36 cellular contexts compared by ENCODE assay signal in the genomic region with DNA sequence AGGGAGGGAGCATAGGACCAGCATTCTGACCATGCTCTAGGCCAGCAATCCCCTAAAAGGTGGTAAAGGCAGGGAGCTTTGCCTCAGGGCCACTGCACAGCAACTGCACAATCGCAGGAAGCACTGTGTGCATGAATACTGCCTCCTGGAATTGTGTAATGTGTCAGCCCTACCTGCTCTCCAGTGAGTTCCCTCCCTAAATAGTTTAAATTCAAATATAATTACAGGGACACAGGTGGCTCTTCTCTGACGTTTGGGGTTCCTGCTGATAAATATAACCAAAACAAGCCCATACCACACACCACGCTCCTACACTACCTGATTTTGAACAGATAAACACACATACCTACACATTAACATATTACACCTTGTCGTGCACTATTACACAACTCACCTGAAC. TPM values are rescaled to one million over a fixed set of nuclear protein-coding genes. Genes with fewer than 3 reads are reported as not detected.
"Had no signal": no experiment of that assay in that cellular context is flagged by ENCODE, and none has a peak within 500 bp of the region (broad histone marks: within the 10 kb centered on the region; RNA-seq: fewer than 3 reads in every experiment).

No MANE protein-coding gene starts in this region.

- DNase-seq: activated B cell treated with CpG ODN at 0.5 μM for 24 hours; activated CD4-positive, alpha-beta memory T cell treated with anti-CD3 and anti-CD28 coated beads, Interleukin-2, amount 10 ng/mL, durations not matched to agents 7 days and 5 days; activated CD4-positive, alpha-beta T cell treated with anti-CD3 and anti-CD28 coated beads for 48 hours; activated CD4-positive, CD25-positive, alpha-beta regulatory T cell treated with anti-CD3 and anti-CD28 coated beads, Interleukin-2, amount 50 U/mL, for 72 hours; activated effector memory CD4-positive, alpha-beta T cell treated with anti-CD3 and anti-CD28 coated beads, Interleukin-2, amount 50 U/mL, for 16 hours; activated naive CD4-positive, alpha-beta T cell; activated naive CD4-positive, alpha-beta T cell treated with anti-CD3 and anti-CD28 coated beads, Interleukin-2, amount 50 U/mL, for 16 hours; activated naive CD8-positive, alpha-beta T cell treated with anti-CD3 and anti-CD28 coated beads, Interleukin-2, amount 10 ng/mL, durations not matched to agents 7 days and 5 days; activated T-cell treated with anti-CD3 and anti-CD28 coated beads, Interleukin-2, amount 50 U/mL, for 1 hour; activated T-cell treated with anti-CD3 and anti-CD28 coated beads, Interleukin-2, amount 50 U/mL, for 72 hours; amygdala; caudate nucleus; Karpas-422; KBM-7; MG63; NCI-H1092; NCI-H1436 treated with DMSO at 0.1 percent for 48 hours; NCI-H1694 treated with DMSO at 0.1 percent for 48 hours; NCI-H2029; NCI-H2107; NCI-H2171; NCI-H510A; NCI-H526; NCI-H748 treated with DMSO at 0.1 percent for 48 hours; NK-92 treated with Interleukin-12 subunit alpha and Interleukin-12 subunit beta, amount 100 ng/mL, for 24 hours; PC-3; Right ventricle myocardium superior; SW 1271; T-helper 1 cell; T-helper 2 cell; T-helper 9 cell had no signal

- H3K4me1 Mint-ChIP-seq: activated B cell treated with CpG ODN at 0.5 μM for 24 hours; activated T-helper 17 cell treated with anti-CD3 and anti-CD28 coated beads, Interleukin-2, amount 50 U/mL, for 72 hours had no signal

- H3K27ac Mint-ChIP-seq: activated B cell treated with CpG ODN at 0.5 μM for 24 hours; activated CD4-positive, alpha-beta memory T cell treated with anti-CD3 and anti-CD28 coated beads, Interleukin-2, amount 10 ng/mL, durations not matched to agents 7 days and 5 days; activated T-cell treated with anti-CD3 and anti-CD28 coated beads, Interleukin-2, amount 50 U/mL, for 72 hours; activated T-helper 17 cell treated with anti-CD3 and anti-CD28 coated beads, Interleukin-2, amount 50 U/mL, for 72 hours had no signal

- H3K9me3 ChIP-seq: ascending aorta, MG63 had no signal

- H3K27me3 ChIP-seq: ascending aorta, MG63 had no signal

- H3K9me3 Mint-ChIP-seq: activated B cell treated with CpG ODN at 0.5 μM for 24 hours; activated CD4-positive, alpha-beta memory T cell treated with anti-CD3 and anti-CD28 coated beads, Interleukin-2, amount 10 ng/mL, durations not matched to agents 7 days and 5 days; activated naive CD8-positive, alpha-beta T cell treated with anti-CD3 and anti-CD28 coated beads, Interleukin-2, amount 10 ng/mL, durations not matched to agents 7 days and 5 days; activated T-cell treated with anti-CD3 and anti-CD28 coated beads, Interleukin-2, amount 50 U/mL, for 72 hours; activated T-helper 17 cell treated with anti-CD3 and anti-CD28 coated beads, Interleukin-2, amount 50 U/mL, for 72 hours; IgD-negative memory B cell had no signal

- H3K27ac ChIP-seq: ascending aorta, VCaP had no signal

- H3K27me3 Mint-ChIP-seq: activated B cell treated with CpG ODN at 0.5 μM for 24 hours; activated CD4-positive, alpha-beta memory T cell treated with anti-CD3 and anti-CD28 coated beads, Interleukin-2, amount 10 ng/mL, durations not matched to agents 7 days and 5 days; activated naive CD8-positive, alpha-beta T cell treated with anti-CD3 and anti-CD28 coated beads, Interleukin-2, amount 10 ng/mL, durations not matched to agents 7 days and 5 days; activated T-helper 17 cell treated with anti-CD3 and anti-CD28 coated beads, Interleukin-2, amount 50 U/mL, for 72 hours; IgD-negative memory B cell had no signal

- H3K4me1 ChIP-seq: ascending aorta had no signal

- ATAC-seq: activated T-cell treated with anti-CD3 and anti-CD28 coated beads, Interleukin-2, amount 50 U/mL, for 72 hours; activated T-helper 17 cell treated with anti-CD3 and anti-CD28 coated beads, Interleukin-2, amount 50 U/mL, for 72 hours; PC-3 had no signal

- H3K4me3 Mint-ChIP-seq: activated B cell treated with CpG ODN at 0.5 μM for 24 hours; activated CD4-positive, alpha-beta memory T cell treated with anti-CD3 and anti-CD28 coated beads, Interleukin-2, amount 10 ng/mL, durations not matched to agents 7 days and 5 days; activated naive CD8-positive, alpha-beta T cell treated with anti-CD3 and anti-CD28 coated beads, Interleukin-2, amount 10 ng/mL, durations not matched to agents 7 days and 5 days; activated T-cell treated with anti-CD3 and anti-CD28 coated beads, Interleukin-2, amount 50 U/mL, for 72 hours; activated T-helper 17 cell treated with anti-CD3 and anti-CD28 coated beads, Interleukin-2, amount 50 U/mL, for 72 hours had no signal

- H3K4me3 ChIP-seq: ascending aorta, MG63 had no signal

RNA-seq across cellular contexts. Expression of a gene that starts 15.5 kb away (rescaled TPM):
- total RNA-seq: activated B cell treated with CpG ODN at 0.5 μM for 24 hours; activated CD4-positive, alpha-beta memory T cell treated with anti-CD3 and anti-CD28 coated beads, Interleukin-2, amount 10 ng/mL, durations not matched to agents 7 days and 5 days; activated CD8-positive, alpha-beta memory T cell treated with anti-CD3 and anti-CD28 coated beads for 36 hours; activated naive CD8-positive, alpha-beta T cell treated with anti-CD3 and anti-CD28 coated beads, Interleukin-2, amount 10 ng/mL, durations not matched to agents 7 days and 5 days; activated T-cell treated with anti-CD3 and anti-CD28 coated beads, Interleukin-2, amount 50 U/mL, for 72 hours; activated T-helper 17 cell treated with anti-CD3 and anti-CD28 coated beads, Interleukin-2, amount 50 U/mL, for 72 hours; ascending aorta; PC-3; Right ventricle myocardium superior had no signal
- polyA plus RNA-seq: IgD-negative memory B cell had no signal
